In the genomic region with DNA sequence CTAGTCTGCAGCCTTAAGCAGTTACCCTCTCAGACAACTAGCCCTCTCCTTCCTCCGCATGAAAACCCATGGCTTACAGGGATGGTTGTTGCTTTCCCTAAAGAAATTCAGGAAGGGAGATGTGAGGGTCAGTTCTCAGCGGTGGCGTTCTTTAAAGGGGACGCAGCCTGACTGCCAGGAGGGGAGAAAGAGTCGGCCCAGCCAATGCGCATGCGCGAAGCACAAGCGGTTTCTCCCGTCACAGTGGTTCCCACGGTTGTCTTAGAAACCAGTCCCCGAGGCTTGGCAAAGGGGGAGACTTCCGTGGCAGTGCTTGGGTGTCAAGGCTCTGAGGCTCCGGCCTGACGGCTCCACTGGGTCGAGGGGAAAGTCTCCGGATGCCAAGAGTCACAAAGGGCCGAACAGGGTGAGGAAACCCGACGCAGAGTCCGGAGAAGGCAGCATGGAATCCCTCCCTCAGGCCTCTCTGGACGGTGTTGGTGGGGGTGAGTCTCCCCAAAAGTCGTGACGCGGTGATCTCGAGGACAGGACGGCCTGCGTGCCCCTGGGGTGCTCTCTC, we compare ENCODE assay signal across 7 cellular contexts.
DNase-seq lines count a peak whose midpoint lies in the region; ATAC-seq and TF ChIP-seq lines count a peak whose summit lies in the region.
"Not testable (repeated sequence)": the region's sequence is repeated elsewhere in the genome, so short reads cannot be mapped to it uniquely, and the experiment has no call there.

No MANE protein-coding gene starts in this region.

- not testable (repeated sequence) for TF ChIP-seq CTCF in lung (IDR thresholded peaks at IDR 0.05; ENCODE audit: control extremely low read depth, extremely low read depth); sigmoid colon (IDR thresholded peaks at IDR 0.05)

- H3K9me3 ChIP-seq in lung (ENCODE audit: control insufficient read depth in 2 of 2, insufficient read depth in 1 of 2, low read length in 1 of 2); sigmoid colon: not testable (repeated sequence)

- not testable (repeated sequence) for H3K27me3 Mint-ChIP-seq in activated naive CD8-positive, alpha-beta T cell treated with anti-CD3 and anti-CD28 coated beads, Interleukin-2, amount 50 U/mL, for 24 hours

- not testable (repeated sequence) for H3K4me1 ChIP-seq in lung (ENCODE audit: control insufficient read depth in 2 of 2, insufficient read depth in 2 of 2, low read length in 2 of 2); sigmoid colon

- ATAC-seq in activated naive CD8-positive, alpha-beta T cell treated with anti-CD3 and anti-CD28 coated beads, Interleukin-2, amount 50 U/mL, for 24 hours; Right ventricle myocardium superior (ENCODE audit: poor library complexity); lung (ENCODE audit: insufficient read depth, low FRiP score): not testable (repeated sequence)

- TF ChIP-seq POLR2A in sigmoid colon (IDR thresholded peaks at IDR 0.05): not testable (repeated sequence)

- DNase-seq in activated CD4-positive, CD25-positive, alpha-beta regulatory T cell treated with anti-CD3 and anti-CD28 coated beads, Interleukin-2, amount 50 U/mL, for 72 hours: peak; percentile 31
- DNase-seq in activated T-cell treated with anti-CD3 and anti-CD28 coated beads for 24 hours (ENCODE audit: low read depth): peak; percentile 26
- peak; percentile 30 for DNase-seq in activated naive CD8-positive, alpha-beta T cell treated with anti-CD3 and anti-CD28 coated beads, Interleukin-2, amount 50 U/mL, for 24 hours
- DNase-seq in Right ventricle myocardium superior: peak; percentile 81
- peak; percentile 29 for DNase-seq in lung (ENCODE audit: low spot score)
- DNase-seq in sigmoid colon: peak; percentile 88
- DNase-seq in stimulated activated CD8-positive, alpha-beta memory T cell treated with anti-CD3 and anti-CD28 coated beads, Interleukin-15, amount 100 ng/mL, for 48 hours (ENCODE audit: low read depth in 2 of 2): peak; percentile 16 to 41

- not testable (repeated sequence) for H3K36me3 ChIP-seq in lung (ENCODE audit: control insufficient read depth in 2 of 2, insufficient read depth in 2 of 2, low read length in 2 of 2); sigmoid colon

- H3K27ac Mint-ChIP-seq in activated naive CD8-positive, alpha-beta T cell treated with anti-CD3 and anti-CD28 coated beads, Interleukin-2, amount 50 U/mL, for 24 hours: not testable (repeated sequence)

- not testable (repeated sequence) for H3K9me3 Mint-ChIP-seq in activated naive CD8-positive, alpha-beta T cell treated with anti-CD3 and anti-CD28 coated beads, Interleukin-2, amount 50 U/mL, for 24 hours

- intact Hi-C loops in Right ventricle myocardium superior (cut with DNase I); sigmoid colon (cut with DNase I): not testable (repeated sequence)

- H3K4me3 ChIP-seq in lung: not testable (repeated sequence)
- H3K4me3 ChIP-seq in sigmoid colon: peak overlapping the region in 2 of 4 donors; percentile 20 to 24

- H3K27me3 ChIP-seq in lung (ENCODE audit: control insufficient read depth, insufficient read depth); sigmoid colon: not testable (repeated sequence)

- TF ChIP-seq EP300 in sigmoid colon (IDR thresholded peaks at IDR 0.05): not testable (repeated sequence)

- not testable (repeated sequence) for H3K4me3 Mint-ChIP-seq in activated naive CD8-positive, alpha-beta T cell treated with anti-CD3 and anti-CD28 coated beads, Interleukin-2, amount 50 U/mL, for 24 hours

- 22 to 34% methylated on average over 7 to 10 of the region's 28 CpGs for WGBS in lung, 2 donors
- WGBS in sigmoid colon, 2 donors: 27 to 76% methylated on average over 10 to 11 of the region's 28 CpGs

- H3K27ac ChIP-seq in lung (ENCODE audit: low read depth in 1 of 2, low read length in 1 of 2): not testable (repeated sequence)
- peak overlapping the region in 3 of 4 donors; percentile 32 to 72 (median 61) for H3K27ac ChIP-seq in sigmoid colon

- not testable (repeated sequence) for H3K4me1 Mint-ChIP-seq in activated naive CD8-positive, alpha-beta T cell treated with anti-CD3 and anti-CD28 coated beads, Interleukin-2, amount 50 U/mL, for 24 hours

- H3K36me3 Mint-ChIP-seq in activated naive CD8-positive, alpha-beta T cell treated with anti-CD3 and anti-CD28 coated beads, Interleukin-2, amount 50 U/mL, for 24 hours (ENCODE audit: low read depth): not testable (repeated sequence)

Comparison
In these comparisons a context has a peak if more than half of its experiments do, and no peak if none do; other contexts are left out.
1. DNase-seq: peak in every context shown above with its lines; median percentile 88 in sigmoid colon; 81 in Right ventricle myocardium superior; 31 in activated CD4-positive, CD25-positive, alpha-beta regulatory T cell treated with anti-CD3 and anti-CD28 coated beads, Interleukin-2, amount 50 U/mL, for 72 hours; 30 in activated naive CD8-positive, alpha-beta T cell treated with anti-CD3 and anti-CD28 coated beads, Interleukin-2, amount 50 U/mL, for 24 hours; 29 in lung; 28 in stimulated activated CD8-positive, alpha-beta memory T cell treated with anti-CD3 and anti-CD28 coated beads, Interleukin-15, amount 100 ng/mL, for 48 hours; 26 in activated T-cell treated with anti-CD3 and anti-CD28 coated beads for 24 hours.